ENCODE assay signal across 1 cellular context in genomic region chr1:241356519-241357365, GRCh38.
TF ChIP-seq lines count a peak whose summit lies in the region.

RGS7 (minus strand) TSS chr1:241357205.

TF ChIP-seq in WTC11, 78 proteins besides CTCF, POLR2A, EP300 and RAD21 (continued from another document):
- TF ChIP-seq FOXP4 (CRISPR knock-in tag; IDR thresholded peaks at IDR 0.05) (no peak), NFATC4 (CRISPR knock-in tag; IDR thresholded peaks at IDR 0.05) (no peak), ZNF671 (CRISPR knock-in tag; IDR thresholded peaks at IDR 0.05) (no peak), KAT7 (CRISPR knock-in tag; IDR thresholded peaks at IDR 0.05; ENCODE audit: borderline replicate concordance) (peak; percentile 63; the same call in 1 of the 2 replicates), ZNF281 (CRISPR knock-in tag; IDR thresholded peaks at IDR 0.05) (no peak), FOXP1 (CRISPR knock-in tag; IDR thresholded peaks at IDR 0.05; ENCODE audit: borderline replicate concordance) (no peak), RORB (CRISPR knock-in tag; IDR thresholded peaks at IDR 0.05) (no peak), ZNF219 (CRISPR knock-in tag; IDR thresholded peaks at IDR 0.05; ENCODE audit: borderline replicate concordance) (no peak), USF2 (CRISPR knock-in tag; IDR thresholded peaks at IDR 0.05) (peak; percentile 92), ZNF532 (CRISPR knock-in tag; IDR thresholded peaks at IDR 0.05; ENCODE audit: borderline replicate concordance) (no peak), USF1 (CRISPR knock-in tag; IDR thresholded peaks at IDR 0.05) (peak; percentile 84), ESRRA (CRISPR knock-in tag; IDR thresholded peaks at IDR 0.05; ENCODE audit: borderline replicate concordance) (no peak), ATF2 (CRISPR knock-in tag; IDR thresholded peaks at IDR 0.05; ENCODE audit: borderline replicate concordance, low read depth) (no peak), E2F5 (CRISPR knock-in tag; IDR thresholded peaks at IDR 0.05) (peak; percentile 84; the same call in 1 of the 2 replicates), ETV6 (CRISPR knock-in tag; IDR thresholded peaks at IDR 0.05) (0 out of 2 replicates have a peak, but pooled peaks have one; percentile 29), ZNF423 (CRISPR knock-in tag; IDR thresholded peaks at IDR 0.05) (peak; percentile 85), ELF4 (CRISPR knock-in tag; IDR thresholded peaks at IDR 0.05; ENCODE audit: low read depth) (0 out of 2 replicates have a peak, but pooled peaks have one; percentile 22), TEAD1 (CRISPR knock-in tag; IDR thresholded peaks at IDR 0.05) (no peak), TP53 (CRISPR knock-in tag; IDR thresholded peaks at IDR 0.05) (no peak), ARID4B (CRISPR knock-in tag; IDR thresholded peaks at IDR 0.05; ENCODE audit: borderline replicate concordance) (no peak), ATF3 (CRISPR knock-in tag; conservative IDR thresholded peaks at IDR 0.05) (no peak), NFE2L1 (CRISPR knock-in tag; IDR thresholded peaks at IDR 0.05) (no peak), JUN (CRISPR knock-in tag; IDR thresholded peaks at IDR 0.05) (no peak), PREB (CRISPR knock-in tag; IDR thresholded peaks at IDR 0.05; ENCODE audit: borderline replicate concordance) (no peak)
